Comparison of ENCODE assay signal across 1 cellular context in the genomic region with DNA sequence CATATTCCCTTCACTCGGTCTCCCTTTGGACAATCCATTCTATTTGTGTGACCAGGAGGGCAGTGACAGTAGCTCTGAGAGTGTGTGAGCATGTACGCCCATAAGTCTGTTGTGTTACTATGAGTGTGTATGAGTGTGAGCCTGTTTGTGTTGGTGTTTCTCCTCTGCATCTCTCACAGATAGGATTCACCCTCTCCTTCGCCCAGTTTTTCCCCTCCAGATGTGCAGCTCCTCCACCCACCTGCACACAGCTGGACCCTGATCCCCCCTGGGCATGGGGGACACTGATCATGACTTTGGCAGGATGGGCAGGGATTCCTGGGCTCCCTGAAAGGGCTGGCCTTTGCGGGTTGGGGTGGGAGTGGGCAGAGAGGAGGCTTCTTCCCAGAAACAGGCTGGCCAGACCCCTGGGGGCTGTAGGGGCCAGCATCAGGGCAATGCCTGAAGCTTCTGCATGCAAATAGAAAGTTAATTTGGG.
TF ChIP-seq lines count a peak whose summit lies in the region.

No MANE protein-coding gene starts in this region.

TF ChIP-seq in HepG2, 621 proteins besides CTCF, POLR2A, EP300 and RAD21:
- TF ChIP-seq, protein P1, sequence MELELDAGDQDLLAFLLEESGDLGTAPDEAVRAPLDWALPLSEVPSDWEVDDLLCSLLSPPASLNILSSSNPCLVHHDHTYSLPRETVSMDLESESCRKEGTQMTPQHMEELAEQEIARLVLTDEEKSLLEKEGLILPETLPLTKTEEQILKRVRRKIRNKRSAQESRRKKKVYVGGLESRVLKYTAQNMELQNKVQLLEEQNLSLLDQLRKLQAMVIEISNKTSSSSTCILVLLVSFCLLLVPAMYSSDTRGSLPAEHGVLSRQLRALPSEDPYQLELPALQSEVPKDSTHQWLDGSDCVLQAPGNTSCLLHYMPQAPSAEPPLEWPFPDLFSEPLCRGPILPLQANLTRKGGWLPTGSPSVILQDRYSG (CRISPR knock-in tag; IDR thresholded peaks at IDR 0.05): no peak
- TF ChIP-seq PATZ1 (CRISPR knock-in tag; IDR thresholded peaks at IDR 0.05) (0 out of 2 replicates have a peak, but pooled peaks have one; percentile 4), ZSCAN21 (CRISPR knock-in tag; IDR thresholded peaks at IDR 0.05; ENCODE audit: borderline replicate concordance) (0 out of 2 replicates have a peak, but pooled peaks have one; percentile 29), ZNF335 (CRISPR knock-in tag; IDR thresholded peaks at IDR 0.05) (no peak)
